Comparison of ENCODE assay signal across 4 cellular contexts in genomic region chr20:7586481-7586880, GRCh38.
"Had no signal": no experiment of that assay in that cellular context is flagged by ENCODE, and none has a peak within 500 bp of the region (broad histone marks: within the 10 kb centered on the region; RNA-seq: fewer than 3 reads in every experiment).

No MANE protein-coding gene starts in this region.

- H3K4me1 Mint-ChIP-seq: GM23338, IgD-negative memory B cell had no signal

- H2AFZ ChIP-seq: GM23338 had no signal

- H3K4me3 Mint-ChIP-seq: GM23338, H9, IgD-negative memory B cell had no signal

- ATAC-seq: GM23338 had no signal

- H3K4me3 ChIP-seq: GM23338 had no signal

- H3K4me2 ChIP-seq: GM23338 had no signal

- DNase-seq: H9, HCEC 1CT had no signal

- H3K27ac Mint-ChIP-seq: GM23338, H9, IgD-negative memory B cell had no signal

- H3K27me3 Mint-ChIP-seq: IgD-negative memory B cell had no signal
